1 cellular context compared by ENCODE assay signal in genomic region chr10:95756061-95756751, GRCh38.
TF ChIP-seq lines count a peak whose summit lies in the region.

Gene ENTPD1, plus strand, starts transcription at chr10:95756163. Its CDS starts 77 bp downstream, at chr10:95756240.

TF ChIP-seq in K562, 482 proteins besides CTCF, POLR2A, EP300 and RAD21 (continued from another document):
- TF ChIP-seq ZNF512 (tag; IDR thresholded peaks at IDR 0.05) = peak; percentile 59
- no peak for TF ChIP-seq U2AF2 (optimal IDR thresholded peaks at IDR 0.05; ENCODE audit: low read depth, low read length)
- no peak for TF ChIP-seq SRF (CRISPR knock-in tag; IDR thresholded peaks at IDR 0.05)
- no peak for TF ChIP-seq SNRNP70 (optimal IDR thresholded peaks at IDR 0.05; ENCODE audit: low read depth, low read length)
- TF ChIP-seq NBN (IDR thresholded peaks at IDR 0.05; ENCODE audit: low read depth) = no peak
